Comparison of ENCODE assay signal across 7 cellular contexts in the genomic region with DNA sequence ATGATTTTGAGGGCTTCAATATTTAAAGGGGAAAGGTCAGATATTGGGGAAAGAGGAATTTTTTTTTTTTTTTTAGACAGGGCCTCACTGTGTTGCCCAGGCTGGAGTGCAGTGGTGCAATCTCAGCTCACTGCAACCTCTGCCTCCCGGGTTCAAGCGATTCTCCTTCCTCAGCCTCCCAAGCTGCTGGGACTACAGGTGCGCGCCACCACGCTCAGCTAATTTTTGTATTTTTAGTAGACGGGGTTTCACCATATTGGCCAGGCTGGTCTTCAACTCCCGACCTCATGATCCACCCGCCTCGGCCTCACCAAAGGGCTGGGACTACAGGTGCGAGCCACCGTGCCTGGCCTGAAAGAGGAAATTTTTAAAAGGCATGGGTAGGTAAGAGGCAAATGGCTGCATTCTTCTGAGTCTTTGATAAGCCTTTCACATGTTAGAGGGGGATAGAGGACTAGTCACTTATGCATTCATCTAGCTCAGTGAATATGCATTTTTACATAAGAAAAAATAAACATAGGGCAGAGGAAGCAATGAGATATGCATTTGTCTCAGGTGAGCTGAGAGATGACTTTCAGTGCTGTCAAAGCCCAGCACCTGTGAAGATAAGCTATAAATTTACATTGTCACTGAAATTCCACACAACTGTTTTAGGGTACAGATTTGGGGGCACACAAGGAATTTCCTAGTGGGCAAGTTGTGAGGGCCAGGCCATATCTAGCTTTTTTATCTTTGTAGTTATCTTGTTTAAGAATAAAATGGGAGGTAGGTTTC.
DNase-seq lines count a peak whose midpoint lies in the region; ATAC-seq and FAIRE-seq lines count a peak whose summit lies in the region.

No MANE protein-coding gene starts in this region.

- no peak for DNase-seq in HTR-8/SVneo (ENCODE audit: insufficient read length, low spot score)
- no peak for DNase-seq in stimulated activated naive CD8-positive, alpha-beta T cell treated with anti-CD3 and anti-CD28 coated beads, Interleukin-15, amount 100 ng/mL, for 72 hours
- no peak for DNase-seq in NCI-H128 (lab: John Stamatoyannopoulos, UW; ENCODE audit: unreplicated experiment)
- DNase-seq in NCI-H1694 treated with DMSO at 0.1 percent for 48 hours (lab: John Stamatoyannopoulos, UW) = no peak
- DNase-seq in DMS153 (lab: John Stamatoyannopoulos, UW) = no peak

- no peaks in the 10 kb centered on the region for H3K9me3 ChIP-seq in iPS-18c (ENCODE audit: control insufficient read depth, insufficient read depth, low read length)

- H3K27ac Mint-ChIP-seq in activated naive CD8-positive, alpha-beta T cell = peak overlapping the region; percentile 90
- H3K27ac Mint-ChIP-seq in stimulated activated naive CD8-positive, alpha-beta T cell treated with anti-CD3 and anti-CD28 coated beads, Interleukin-15, amount 100 ng/mL, for 72 hours = peak overlapping the region in 1 of 2 donors; percentile 96

- H3K27me3 Mint-ChIP-seq in activated naive CD8-positive, alpha-beta T cell = no peaks in the 10 kb centered on the region
- no peaks in the 10 kb centered on the region for H3K27me3 Mint-ChIP-seq in stimulated activated naive CD8-positive, alpha-beta T cell treated with anti-CD3 and anti-CD28 coated beads, Interleukin-15, amount 100 ng/mL, for 72 hours

- peak overlapping the region; percentile 94 for H3K4me3 Mint-ChIP-seq in activated naive CD8-positive, alpha-beta T cell
- peak overlapping the region; percentile 92 to 94 for H3K4me3 Mint-ChIP-seq in stimulated activated naive CD8-positive, alpha-beta T cell treated with anti-CD3 and anti-CD28 coated beads, Interleukin-15, amount 100 ng/mL, for 72 hours

- no peaks in the 10 kb centered on the region for H3K9me3 Mint-ChIP-seq in activated naive CD8-positive, alpha-beta T cell (ENCODE audit: low read depth)
- H3K9me3 Mint-ChIP-seq in stimulated activated naive CD8-positive, alpha-beta T cell treated with anti-CD3 and anti-CD28 coated beads, Interleukin-15, amount 100 ng/mL, for 72 hours = no peaks in the 10 kb centered on the region

- peaks cover 24% of the 10 kb centered on the region for H3K4me1 Mint-ChIP-seq in activated naive CD8-positive, alpha-beta T cell (ENCODE audit: low read depth)
- H3K4me1 Mint-ChIP-seq in stimulated activated naive CD8-positive, alpha-beta T cell treated with anti-CD3 and anti-CD28 coated beads, Interleukin-15, amount 100 ng/mL, for 72 hours = peaks cover 27% of the 10 kb centered on the region

- peak; percentile 68 for FAIRE-seq in HTR-8/SVneo (lab: Jason Lieb, UNC)

- no peak for ATAC-seq in stimulated activated naive CD8-positive, alpha-beta T cell treated with anti-CD3 and anti-CD28 coated beads, Interleukin-15, amount 100 ng/mL, for 72 hours

- no peaks in the 10 kb centered on the region for H3K36me3 Mint-ChIP-seq in activated naive CD8-positive, alpha-beta T cell

- peak overlapping the region; percentile 86 for H3K4me3 ChIP-seq in iPS-18c (ENCODE audit: insufficient read depth, low read depth, low read length)
